ENCODE assay signal across 35 cellular contexts in genomic region chr9:98451576-98451975, GRCh38.
"Had no signal": no experiment of that assay in that cellular context is flagged by ENCODE, and none has a peak within 500 bp of the region (broad histone marks: within the 10 kb centered on the region; RNA-seq: fewer than 3 reads in every experiment).

No MANE protein-coding gene starts in this region.

- H3K9me3 ChIP-seq: MG63 had no signal

- H3K4me3 ChIP-seq: MG63 had no signal

- DNase-seq: Karpas-422, Kasumi-1, MG63, MM.1S, MV-4-11, NCI-H1048, NCI-H1092, NCI-H1092 treated with DMSO at 0.1 percent for 48 hours, NCI-H1105, NCI-H1105 treated with DMSO at 0.1 percent for 48 hours, NCI-H1417, NCI-H1417 treated with DMSO at 0.1 percent for 48 hours, NCI-H1436, NCI-H1436 treated with DMSO at 0.1 percent for 48 hours, NCI-H146, NCI-H1694, NCI-H1694 treated with DMSO at 0.1 percent for 48 hours, NCI-H187, NCI-H187 treated with DMSO at 0.1 percent for 48 hours, NCI-H1930, NCI-H2029, NCI-H2029 treated with DMSO at 0.1 percent for 48 hours, NCI-H2081, NCI-H2081 treated with DMSO at 0.1 percent for 48 hours, NCI-H2107, NCI-H2171, NCI-H2171 treated with DMSO at 0.1 percent for 48 hours, NCI-H2227 treated with DMSO at 0.1 percent for 48 hours, NCI-H226, NCI-H345, NCI-H446, NCI-H446 treated with DMSO at 0.1 percent for 48 hours, NCI-H510A, NCI-H510A treated with DMSO at 0.1 percent for 48 hours, NCI-H524 had no signal

- H3K36me3 ChIP-seq: MG63 had no signal

- H3K27me3 ChIP-seq: MG63 had no signal
